Comparison of ENCODE assay signal across 24 cellular contexts in the genomic region with DNA sequence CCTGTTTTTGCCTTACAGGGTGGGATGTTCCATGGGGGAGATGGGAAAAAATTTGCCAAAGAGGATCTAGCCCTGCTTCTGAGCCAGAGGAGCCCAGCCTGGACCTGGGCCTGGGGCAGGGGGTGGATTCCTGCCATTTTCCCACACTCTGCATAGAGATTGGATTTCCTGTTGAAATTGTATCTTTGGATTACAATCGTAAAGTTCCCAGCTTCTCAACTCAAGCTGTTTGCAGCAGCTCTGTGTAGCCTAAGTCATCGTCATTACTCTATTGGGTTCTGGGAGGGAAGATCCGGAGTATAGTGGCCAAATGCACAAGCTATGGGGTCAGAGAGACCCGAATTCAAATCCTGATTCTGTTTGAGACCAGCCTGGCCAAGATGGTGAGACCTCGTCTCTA.
"Had no signal": no experiment of that assay in that cellular context is flagged by ENCODE, and none has a peak within 500 bp of the region (broad histone marks: within the 10 kb centered on the region; RNA-seq: fewer than 3 reads in every experiment).

No MANE protein-coding gene starts in this region.

- H3K27ac Mint-ChIP-seq: dendritic cell treated with granulocyte-macrophage colony-stimulating factor and Interleukin-4, amounts not matched to agents 40 ng/mL and 50 ng/mL, for 4 days; effector memory CD8-positive, alpha-beta T cell; endodermal cell; immature natural killer cell; mesothelial cell of epicardium; naive B cell had no signal

- FAIRE-seq: endometrium, endothelial cell of umbilical vein, frontal cortex, kidney had no signal

- H3K27me3 Mint-ChIP-seq: dendritic cell treated with granulocyte-macrophage colony-stimulating factor and Interleukin-4, amounts not matched to agents 40 ng/mL and 50 ng/mL, for 4 days had no signal

- H3K4me3 Mint-ChIP-seq: dendritic cell treated with granulocyte-macrophage colony-stimulating factor and Interleukin-4, amounts not matched to agents 40 ng/mL and 50 ng/mL, for 4 days; effector memory CD8-positive, alpha-beta T cell; endodermal cell; immature natural killer cell; mesothelial cell of epicardium; naive B cell had no signal

- H3K4me1 Mint-ChIP-seq: endodermal cell, immature natural killer cell, naive B cell had no signal

- DNase-seq: colonic mucosa; cortex of kidney; effector CD8-positive, alpha-beta T cell; effector memory CD8-positive, alpha-beta T cell; endodermal cell; foreskin keratinocyte; heart left ventricle; hypothalamus; immature natural killer cell; islet precursor cell; kidney; kidney glomerular epithelial cell; left colon; left lung; lower lobe of right lung; mesenchymal stem cell; mucosa of descending colon; naive B cell had no signal

- ATAC-seq: effector memory CD8-positive, alpha-beta T cell; foreskin keratinocyte; gastroesophageal sphincter; left colon; left lung; lower lobe of right lung; mucosa of descending colon had no signal

- H3K36me3 Mint-ChIP-seq: immature natural killer cell, naive B cell had no signal

- H3K9me3 Mint-ChIP-seq: dendritic cell treated with granulocyte-macrophage colony-stimulating factor and Interleukin-4, amounts not matched to agents 40 ng/mL and 50 ng/mL, for 4 days; effector memory CD8-positive, alpha-beta T cell; endodermal cell; immature natural killer cell; naive B cell had no signal
